8 cellular contexts compared by ENCODE assay signal in genomic region chr12:109999649-109999971, GRCh38.
A peak's percentile ranks its signal among the peaks of the same experiment; 100 is the strongest.
DNase-seq lines count a peak whose midpoint lies in the region; ATAC-seq and TF ChIP-seq lines count a peak whose summit lies in the region.

No MANE protein-coding gene starts in this region.

- H3K4me1 ChIP-seq in HUES48 (ENCODE audit: control insufficient read depth, insufficient read depth, low read length) (peaks cover 14% of the 10 kb centered on the region), muscle layer of duodenum (ENCODE audit: control insufficient read depth in 1 of 2, insufficient read depth in 2 of 2, low read length in 2 of 2) (peaks cover 3 to 19% of the 10 kb centered on the region in 2 donors)

- TF ChIP-seq CTCF in 22Rv1 (IDR thresholded peaks at IDR 0.05), result no peak

- peak overlapping the region; percentile 64 for H3K27ac ChIP-seq in 22Rv1
- H3K27ac ChIP-seq in HUES48 (ENCODE audit: low read depth, low read length), result no peak overlapping the region
- peak overlapping the region; percentile 95 for H3K27ac ChIP-seq in caudate nucleus (ENCODE audit: low read depth, low read length)
- H3K27ac ChIP-seq in muscle layer of duodenum (ENCODE audit: low read length), result peak overlapping the region; percentile 75

- H3K9me3 ChIP-seq in HUES48 (ENCODE audit: control insufficient read depth, insufficient read depth, low read length) (no peaks in the 10 kb centered on the region), muscle layer of duodenum (ENCODE audit: control insufficient read depth in 1 of 2, low read length in 2 of 2) (no peaks in the 10 kb centered on the region)

- peak overlapping the region; percentile 93 for H3K4me3 ChIP-seq in HUES48 (ENCODE audit: low read depth, low read length)
- H3K4me3 ChIP-seq in muscle layer of duodenum (ENCODE audit: low read depth in 1 of 2, low read length in 2 of 2), result peak overlapping the region; percentile 86 to 92

- H3K27me3 ChIP-seq in HUES48 (ENCODE audit: control insufficient read depth, insufficient read depth, low read length) (peaks cover 9% of the 10 kb centered on the region), muscle layer of duodenum (ENCODE audit: low read depth, low read length) (no peaks in the 10 kb centered on the region)

- H3K9ac ChIP-seq in HUES48 (ENCODE audit: low read depth, low read length), result no peak overlapping the region; the same call in 1 of the 2 replicates

- ATAC-seq in GM18517 (IDR thresholded peaks at IDR 0.05; ENCODE audit: unreplicated experiment) (no peak), GM19035 (IDR thresholded peaks at IDR 0.05; ENCODE audit: unreplicated experiment) (no peak)

- DNase-seq in caudate nucleus (lab: John Stamatoyannopoulos, UW), result peak in 2 of 61 donors; percentile 32 to 60
- DNase-seq in GOT3 (lab: John Stamatoyannopoulos, UW), result no peak
- no peak for DNase-seq in NCI-H2107 (lab: John Stamatoyannopoulos, UW)

- H3K36me3 ChIP-seq in HUES48 (ENCODE audit: control insufficient read depth, insufficient read depth, low read length), result no peaks in the 10 kb centered on the region
- peaks cover 0 to 4% of the 10 kb centered on the region in 2 donors for H3K36me3 ChIP-seq in muscle layer of duodenum (ENCODE audit: control insufficient read depth in 1 of 2, insufficient read depth in 2 of 2, low read length in 2 of 2)
